In the genomic region with DNA sequence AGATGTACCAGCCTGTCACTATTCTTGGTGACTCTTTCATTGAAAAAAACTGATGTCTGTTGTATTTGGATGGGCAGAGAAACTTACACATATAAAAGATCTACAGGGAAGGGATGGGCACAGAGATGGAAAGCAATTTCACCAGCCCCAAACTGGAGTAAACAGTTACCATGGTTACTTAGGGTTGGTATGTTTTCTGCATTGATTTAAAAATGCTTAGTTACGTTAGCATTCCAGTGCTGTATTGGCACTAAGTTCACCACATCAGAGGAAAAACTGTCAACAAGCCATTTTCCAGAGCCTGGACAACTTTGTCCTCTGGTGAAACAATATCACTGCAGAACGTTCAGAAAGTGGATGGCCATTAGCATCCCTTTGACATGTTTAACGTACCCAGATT, we compare ENCODE assay signal across 1 cellular context.
TF ChIP-seq lines count a peak whose summit lies in the region.

No MANE protein-coding gene starts in this region.

TF ChIP-seq in IMR-90, 13 proteins besides CTCF, POLR2A, EP300 and RAD21:
- TF ChIP-seq MXI1 (IDR thresholded peaks at IDR 0.05; ENCODE audit: borderline replicate concordance, low read depth, low read length) (no peak), CHD1 (IDR thresholded peaks at IDR 0.05; ENCODE audit: low read depth, low read length) (no peak), FOS (IDR thresholded peaks at IDR 0.05; ENCODE audit: low read depth, low read length) (no peak)
